Comparison of ENCODE assay signal across 9 cellular contexts in genomic region chr7:114916261-114916892, GRCh38. TPM values are rescaled to one million over a fixed set of nuclear protein-coding genes. Genes with fewer than 3 reads are reported as not detected.
A peak's percentile ranks its signal among the peaks of the same experiment; 100 is the strongest.
DNase-seq lines count a peak whose midpoint lies in the region; ATAC-seq and TF ChIP-seq lines count a peak whose summit lies in the region.
"Had no signal": no experiment of that assay in that cellular context is flagged by ENCODE, and none has a peak within 500 bp of the region (broad histone marks: within the 10 kb centered on the region; RNA-seq: fewer than 3 reads in every experiment).

No MANE protein-coding gene starts in this region.

- no peak for TF ChIP-seq CTCF in GM13977 (IDR thresholded peaks at IDR 0.05; ENCODE audit: extremely low read depth, insufficient read depth, missing control alignments)
- TF ChIP-seq CTCF in GM20000 (IDR thresholded peaks at IDR 0.05; ENCODE audit: extremely low read depth, missing control alignments): no peak
- TF ChIP-seq CTCF in heart left ventricle (IDR thresholded peaks at IDR 0.05): no peak

- no peak for TF ChIP-seq POLR2A in heart left ventricle (IDR thresholded peaks at IDR 0.05)

- H3K9me3 Mint-ChIP-seq in effector memory CD8-positive, alpha-beta T cell: no peaks in the 10 kb centered on the region

- DNase-seq in GM13977 (ENCODE audit: low spot score) (peak; percentile 56), GM20000 (ENCODE audit: low spot score) (peak; percentile 59), medulla oblongata (ENCODE audit: extremely low spot score) (no peak), heart left ventricle (no peak), SW480 (ENCODE audit: low spot score) (no peak)
- DNase-seq in effector memory CD8-positive, alpha-beta T cell: no peak
- DNase-seq in activated CD8-positive, alpha-beta memory T cell treated with anti-CD3 and anti-CD28 coated beads, Interleukin-2, amount 50 U/mL, for 48 hours: no peak

- in situ Hi-C loops in GM13977 (cut with MboI; ENCODE audit: low pct_unique_long_range_greater_than_20kb, low sequenced_read_pairs, unreplicated experiment): no loop called here

- peaks cover 26 to 40% of the 10 kb centered on the region in 2 donors for H3K4me1 Mint-ChIP-seq in effector memory CD8-positive, alpha-beta T cell (ENCODE audit: low read depth in 2 of 2)

- no peaks in the 10 kb centered on the region for H3K36me3 ChIP-seq in heart left ventricle
- H3K36me3 ChIP-seq: breast epithelium had no signal

- intact Hi-C loops in heart left ventricle (cut with DNase I): loop anchor here in 1 of 10 donors (5.0 kb wide), 1 partner anchor 39 kb away; no protein-coding TSS in a partner anchor

- 77 to 82% (median 80%) methylated on average over 6 of the region's 6 CpGs for WGBS in heart left ventricle, 4 donors

- no peaks in the 10 kb centered on the region for H3K27me3 ChIP-seq in heart left ventricle
- H3K27me3 ChIP-seq: breast epithelium had no signal

- no peak overlapping the region for H3K4me3 ChIP-seq in heart left ventricle
- H3K4me3 ChIP-seq: breast epithelium had no signal

- ATAC-seq in HG03342 (IDR thresholded peaks at IDR 0.05; ENCODE audit: unreplicated experiment) (peak; percentile 89), heart left ventricle (no peak)
- peak; percentile 89 for ATAC-seq in effector memory CD8-positive, alpha-beta T cell (replicated peaks)

- H3K27me3 Mint-ChIP-seq in effector memory CD8-positive, alpha-beta T cell: no peaks in the 10 kb centered on the region

- peak overlapping the region; percentile 59 to 67 for H3K4me3 Mint-ChIP-seq in effector memory CD8-positive, alpha-beta T cell

- H3K9me3 ChIP-seq in heart left ventricle: no peaks in the 10 kb centered on the region
- H3K9me3 ChIP-seq: breast epithelium had no signal

- H3K27ac ChIP-seq in heart left ventricle: peak overlapping the region in 1 of 12 donors; percentile 62
- H3K27ac ChIP-seq: breast epithelium had no signal

- H3K4me1 ChIP-seq in heart left ventricle: no peaks in the 10 kb centered on the region
- H3K4me1 ChIP-seq: breast epithelium had no signal

- peak overlapping the region; percentile 84 to 91 for H3K27ac Mint-ChIP-seq in effector memory CD8-positive, alpha-beta T cell

- H3K36me3 Mint-ChIP-seq in effector memory CD8-positive, alpha-beta T cell (ENCODE audit: insufficient read depth): peaks cover under 1% of the 10 kb centered on the region

RNA-seq across cellular contexts. Expression of gene MDFIC, which starts 5.5 kb away (rescaled TPM):
- total RNA-seq in heart left ventricle: 10 to 100 TPM; 20.6 to 51.8 (median 34.5) TPM
- 10 to 100 TPM; 11.2 to 12.6 TPM for polyA plus RNA-seq in heart left ventricle

Comparison
In these comparisons a context has a peak if more than half of its experiments do, and no peak if none do; other contexts are left out.
1. DNase-seq: peak in GM13977 (single experiment) and GM20000 (single experiment); none in effector memory CD8-positive, alpha-beta T cell (0 of 3), medulla oblongata (single experiment), heart left ventricle (0 of 5), activated CD8-positive, alpha-beta memory T cell treated with anti-CD3 and anti-CD28 coated beads, Interleukin-2, amount 50 U/mL, for 48 hours (single experiment) and SW480 (single experiment).
2. ATAC-seq: peak in HG03342 (single experiment) and effector memory CD8-positive, alpha-beta T cell (single experiment); none in heart left ventricle (0 of 4).